15 cellular contexts compared by ENCODE assay signal in genomic region chr14:87687338-87687876, GRCh38.
DNase-seq lines count a peak whose midpoint lies in the region; ATAC-seq and TF ChIP-seq lines count a peak whose summit lies in the region.
"Had no signal": no experiment of that assay in that cellular context is flagged by ENCODE, and none has a peak within 500 bp of the region (broad histone marks: within the 10 kb centered on the region; RNA-seq: fewer than 3 reads in every experiment).

No MANE protein-coding gene starts in this region.

- no peaks in the 10 kb centered on the region for H3K27me3 ChIP-seq in cardiac muscle cell
- H3K27me3 ChIP-seq in left ventricle myocardium inferior (ENCODE audit: low read depth), result peaks cover 4% of the 10 kb centered on the region
- H3K27me3 ChIP-seq: BLaER1 treated with 17β-estradiol and CSF1 and Interleukin-3, amounts not matched to agents 10 nM and 100 nM had no signal

- H3K9me3 Mint-ChIP-seq in T-cell, result peaks cover 0 to 11% (median 0%) of the 10 kb centered on the region in 3 donors

- TF ChIP-seq CTCF in cardiac muscle cell (IDR thresholded peaks at IDR 0.05; ENCODE audit: low read depth, low read length) (no peak), left ventricle myocardium inferior (IDR thresholded peaks at IDR 0.05; ENCODE audit: borderline replicate concordance) (no peak)

- no peak overlapping the region for H3K4me3 Mint-ChIP-seq in T-cell
- H3K4me3 Mint-ChIP-seq: CD4-positive, CD25-positive, alpha-beta regulatory T cell had no signal

- H3K4me1 Mint-ChIP-seq in T-cell, result no peaks in the 10 kb centered on the region
- H3K4me1 Mint-ChIP-seq: CD4-positive, CD25-positive, alpha-beta regulatory T cell had no signal

- ATAC-seq in HG02798 (IDR thresholded peaks at IDR 0.05; ENCODE audit: poor library complexity, unreplicated experiment), result no peak
- no peak for ATAC-seq in T-cell (replicated peaks in 1 of 4)
- ATAC-seq: HCT116, HepG2 had no signal

- H3K4me3 ChIP-seq in cardiac muscle cell (no peak overlapping the region), left ventricle myocardium inferior (no peak overlapping the region)
- H3K4me3 ChIP-seq: BLaER1 treated with 17β-estradiol and CSF1 and Interleukin-3, amounts not matched to agents 10 nM and 100 nM; GM23248 had no signal

- intact Hi-C loops in left ventricle myocardium inferior (cut with micrococcal nuclease), result no loop called here

- H3K4me1 ChIP-seq in cardiac muscle cell (ENCODE audit: low read depth), result peaks cover 38% of the 10 kb centered on the region
- no peaks in the 10 kb centered on the region for H3K4me1 ChIP-seq in left ventricle myocardium inferior
- H3K4me1 ChIP-seq: BLaER1 treated with 17β-estradiol and CSF1 and Interleukin-3, amounts not matched to agents 10 nM and 100 nM had no signal

- POLR2A ChIA-PET in T-cell (lab: Charles Lee), result no interaction called here

- H3K36me3 ChIP-seq in cardiac muscle cell, result no peaks in the 10 kb centered on the region
- H3K36me3 ChIP-seq in left ventricle myocardium inferior, result no peaks in the 10 kb centered on the region
- H3K36me3 ChIP-seq: BLaER1 treated with 17β-estradiol and CSF1 and Interleukin-3, amounts not matched to agents 10 nM and 100 nM had no signal

- H3K27ac Mint-ChIP-seq in T-cell, result no peak overlapping the region
- H3K27ac Mint-ChIP-seq: CD4-positive, CD25-positive, alpha-beta regulatory T cell had no signal

- CTCF ChIA-PET in T-cell (lab: Charles Lee), result no interaction called here

- DNase-seq in cardiac muscle cell (ENCODE audit: low read depth in 1 of 2, low spot score in 1 of 2) (no peak), left ventricle myocardium inferior (no peak), kidney tubule cell (ENCODE audit: low spot score) (peak; percentile 12), renal cortical epithelial cell (ENCODE audit: low read depth) (peak; percentile 20), NCI-H526 treated with DMSO at 0.1 percent for 48 hours (lab: John Stamatoyannopoulos, UW) (no peak), T-cell (no peak)
- DNase-seq: ACHN; Calu3; CD4-positive, CD25-positive, alpha-beta regulatory T cell; DMS 273 treated with DMSO at 0.1 percent for 48 hours; GM23248 had no signal

- no peaks in the 10 kb centered on the region for H3K36me3 Mint-ChIP-seq in T-cell
- H3K36me3 Mint-ChIP-seq: CD4-positive, CD25-positive, alpha-beta regulatory T cell had no signal

- H3K9me3 ChIP-seq in cardiac muscle cell (ENCODE audit: low read depth), result no peaks in the 10 kb centered on the region
- peaks cover 18% of the 10 kb centered on the region for H3K9me3 ChIP-seq in left ventricle myocardium inferior (replicated peaks)

- peak overlapping the region; percentile 66 for H3K27ac ChIP-seq in cardiac muscle cell
- no peak overlapping the region for H3K27ac ChIP-seq in left ventricle myocardium inferior (replicated peaks)
- H3K27ac ChIP-seq: BLaER1 treated with 17β-estradiol and CSF1 and Interleukin-3, amounts not matched to agents 10 nM and 100 nM; GM23248 had no signal

- H3K27me3 Mint-ChIP-seq in T-cell, result peaks cover 0 to 4% of the 10 kb centered on the region in 2 donors
- H3K27me3 Mint-ChIP-seq: CD4-positive, CD25-positive, alpha-beta regulatory T cell had no signal

Comparison
In these comparisons a context has a peak if more than half of its experiments do, and no peak if none do; other contexts are left out.
1. DNase-seq: peak in kidney tubule cell (single experiment) and renal cortical epithelial cell (single experiment); none in cardiac muscle cell (0 of 2), left ventricle myocardium inferior (single experiment), NCI-H526 treated with DMSO at 0.1 percent for 48 hours (single experiment) and T-cell (0 of 34).